Comparison of ENCODE assay signal across 23 cellular contexts in genomic region chr19:29565171-29565570, GRCh38. TPM values are rescaled to one million over a fixed set of nuclear protein-coding genes. Genes with fewer than 3 reads are reported as not detected.
"Had no signal": no experiment of that assay in that cellular context is flagged by ENCODE, and none has a peak within 500 bp of the region (broad histone marks: within the 10 kb centered on the region; RNA-seq: fewer than 3 reads in every experiment).

No MANE protein-coding gene starts in this region.

- H3K9me3 Mint-ChIP-seq: mesothelial cell of epicardium, natural killer cell, neural crest cell had no signal

- H3K4me1 Mint-ChIP-seq: mesothelial cell of epicardium, neural crest cell had no signal

- H3K27ac Mint-ChIP-seq: mesothelial cell of epicardium, natural killer cell, progenitor cell of endocrine pancreas had no signal

- DNase-seq: effector CD4-positive, alpha-beta T cell; heart left ventricle; hippocampal formation; natural killer cell; occipital lobe; right cardiac atrium; small intestine; stimulated activated CD4-positive, alpha-beta T cell treated with anti-CD3 and anti-CD28 coated beads, Interleukin-12 subunit alpha, Interleukin-12 subunit beta, amount 100 ng/mL, for 4 hours; stimulated activated naive CD4-positive, alpha-beta T cell; stomach; trophoblast cell had no signal

- H3K36me3 Mint-ChIP-seq: mesothelial cell of epicardium, natural killer cell had no signal

- ATAC-seq: heart left ventricle, left lobe of liver, natural killer cell, right cardiac atrium had no signal

- H3K4me3 Mint-ChIP-seq: mesothelial cell of epicardium, natural killer cell, neural crest cell had no signal

RNA-seq across cellular contexts. Expression of gene VSTM2B, which starts 39.4 kb away (rescaled TPM):
- total RNA-seq: dermis microvascular lymphatic vessel endothelial cell, fibroblast of lung, glomerular endothelial cell, heart left ventricle, left lobe of liver, lower leg skin, mammary epithelial cell, mesothelial cell of epicardium, myocyte, natural killer cell, pancreas, progenitor cell of endocrine pancreas, right cardiac atrium, stomach, urinary bladder had no signal
